21 cellular contexts compared by ENCODE assay signal in genomic region chr9:34512131-34513078, GRCh38. TPM values are rescaled to one million over a fixed set of nuclear protein-coding genes. Genes with fewer than 3 reads are reported as not detected.
A peak's percentile ranks its signal among the peaks of the same experiment; 100 is the strongest.
DNase-seq lines count a peak whose midpoint lies in the region; ATAC-seq and TF ChIP-seq lines count a peak whose summit lies in the region.
"Had no signal": no experiment of that assay in that cellular context is flagged by ENCODE, and none has a peak within 500 bp of the region (broad histone marks: within the 10 kb centered on the region; RNA-seq: fewer than 3 reads in every experiment).

No MANE protein-coding gene starts in this region.

- H3K4me1 Mint-ChIP-seq in activated CD4-positive, alpha-beta T cell treated with anti-CD3 and anti-CD28 coated beads for 36 hours = no peaks in the 10 kb centered on the region
- H3K4me1 Mint-ChIP-seq: activated naive CD8-positive, alpha-beta T cell treated with anti-CD3 and anti-CD28 coated beads, Interleukin-2, amount 50 U/mL, for 24 hours; central memory CD8-positive, alpha-beta T cell had no signal

- H3K9me3 ChIP-seq in HUES64 (ENCODE audit: insufficient read depth, low read depth, low read length) = no peaks in the 10 kb centered on the region

- H3K9ac ChIP-seq in HUES64 (ENCODE audit: low read depth, low read length) (0 out of 2 replicates have a peak overlapping the region, but pooled peaks have one; percentile 14), mesendoderm (ENCODE audit: low read length) (peak overlapping the region; percentile 30)

- CTCF ChIA-PET in activated CD4-positive, alpha-beta T cell treated with anti-CD3 and anti-CD28 coated beads for 36 hours (lab: Charles Lee) = interaction anchor here (0.7 to 3.2 kb wide), 2 partner anchors 11 to 15 kb away, joined by 3 to 14 read pairs; no protein-coding TSS in a partner anchor

- no peak overlapping the region for H2AK5ac ChIP-seq in mesendoderm (ENCODE audit: low read length)

- 46% methylated on average over 8 of the region's 9 CpGs for WGBS in HUES64
- no CpG with 5 or more reads among the region's 9 CpGs for WGBS in mesendoderm (ENCODE audit: extremely low coverage, insufficient coverage, low lambda C conversion rate)

- ATAC-seq in activated CD4-positive, alpha-beta T cell treated with anti-CD3 and anti-CD28 coated beads for 36 hours = no peak
- ATAC-seq in Right ventricle myocardium superior (ENCODE audit: poor library complexity) = no peak
- ATAC-seq: activated naive CD8-positive, alpha-beta T cell treated with anti-CD3 and anti-CD28 coated beads, Interleukin-2, amount 50 U/mL, for 24 hours; effector memory CD8-positive, alpha-beta T cell; natural killer cell treated with Interleukin-12 subunit alpha and Interleukin-12 subunit beta and Interleukin-15 and Interleukin-18, amount 100 ng/mL, for 72 hours had no signal

- H3K4me3 ChIP-seq in HUES64 (ENCODE audit: low read length) = no peak overlapping the region
- H3K4me3 ChIP-seq in mesendoderm (ENCODE audit: low read length) = no peak overlapping the region

- no peak overlapping the region for H2BK15ac ChIP-seq in mesendoderm (replicated peaks; ENCODE audit: low read depth)

- H4K5ac ChIP-seq in mesendoderm (ENCODE audit: low read length) = no peak overlapping the region

- H4K8ac ChIP-seq in mesendoderm (ENCODE audit: low read depth, low read length) = no peak overlapping the region

- POLR2A ChIA-PET in activated CD4-positive, alpha-beta T cell treated with anti-CD3 and anti-CD28 coated beads for 36 hours (lab: Charles Lee) = no interaction called here

- H3K9me3 Mint-ChIP-seq in activated CD4-positive, alpha-beta T cell treated with anti-CD3 and anti-CD28 coated beads for 36 hours (ENCODE audit: low read depth) = no peaks in the 10 kb centered on the region
- H3K9me3 Mint-ChIP-seq: activated naive CD8-positive, alpha-beta T cell treated with anti-CD3 and anti-CD28 coated beads, Interleukin-2, amount 50 U/mL, for 24 hours; central memory CD8-positive, alpha-beta T cell; effector memory CD8-positive, alpha-beta T cell; natural killer cell treated with Interleukin-12 subunit alpha and Interleukin-12 subunit beta and Interleukin-15 and Interleukin-18, amount 100 ng/mL, for 72 hours had no signal

- no peak overlapping the region for H3K4me2 ChIP-seq in mesendoderm (ENCODE audit: low read length)

- H3K36me3 ChIP-seq in HUES64 (ENCODE audit: insufficient read depth, low read length) = no peaks in the 10 kb centered on the region
- H3K36me3 ChIP-seq in mesendoderm (ENCODE audit: control insufficient read depth, insufficient read depth, low read length) = no peaks in the 10 kb centered on the region

- no peak overlapping the region for H3K23ac ChIP-seq in mesendoderm (ENCODE audit: low read length)

- no peak overlapping the region for H3K27ac Mint-ChIP-seq in activated CD4-positive, alpha-beta T cell treated with anti-CD3 and anti-CD28 coated beads for 36 hours
- H3K27ac Mint-ChIP-seq: activated naive CD8-positive, alpha-beta T cell treated with anti-CD3 and anti-CD28 coated beads, Interleukin-2, amount 50 U/mL, for 24 hours; effector memory CD8-positive, alpha-beta T cell; natural killer cell treated with Interleukin-12 subunit alpha and Interleukin-12 subunit beta and Interleukin-15 and Interleukin-18, amount 100 ng/mL, for 72 hours had no signal

- H3K56ac ChIP-seq in mesendoderm (ENCODE audit: low read length) = peak overlapping the region; percentile 60

- H3K36me3 Mint-ChIP-seq in activated CD4-positive, alpha-beta T cell treated with anti-CD3 and anti-CD28 coated beads for 36 hours (ENCODE audit: low read depth) = no peaks in the 10 kb centered on the region
- H3K36me3 Mint-ChIP-seq: natural killer cell treated with Interleukin-12 subunit alpha and Interleukin-12 subunit beta and Interleukin-15 and Interleukin-18, amount 100 ng/mL, for 72 hours had no signal

- H3K27me3 ChIP-seq in HUES64 (ENCODE audit: insufficient read depth, low read length) (no peaks in the 10 kb centered on the region; the same call in 1 of the 2 replicates), mesendoderm (ENCODE audit: insufficient read depth, low read length, poor library complexity) (no peaks in the 10 kb centered on the region)

- no peak overlapping the region for H3K18ac ChIP-seq in mesendoderm (ENCODE audit: low read length)

- no peak for DNase-seq in mesendoderm
- DNase-seq in activated CD4-positive, alpha-beta T cell treated with anti-CD3 and anti-CD28 coated beads for 36 hours = no peak
- no peak for DNase-seq in GM19238 (ENCODE audit: insufficient read length, low spot score)
- DNase-seq in activated CD4-positive, alpha-beta T cell treated with anti-CD3 and anti-CD28 coated beads, Interleukin-2, amount 50 U/mL, for 1 hour = no peak
- no peak for DNase-seq in Right ventricle myocardium superior
- DNase-seq: activated naive CD8-positive, alpha-beta T cell treated with anti-CD3 and anti-CD28 coated beads, Interleukin-2, amount 50 U/mL, for 24 hours; activated T-cell treated with anti-CD3 and anti-CD28 coated beads, Interleukin-2, amount 50 U/mL, for 48 hours; COR-L47; effector memory CD8-positive, alpha-beta T cell; HCEC 1CT; NCI-H187; NCI-H345; SHP77 treated with DMSO at 0.1 percent for 48 hours had no signal

- H2BK120ac ChIP-seq in mesendoderm (ENCODE audit: low read depth, low read length) = no peak overlapping the region

- H3K79me1 ChIP-seq in mesendoderm (ENCODE audit: low read length) = no peaks in the 10 kb centered on the region

- H3K79me2 ChIP-seq in mesendoderm (ENCODE audit: control insufficient read depth, insufficient read depth, low read length) = no peaks in the 10 kb centered on the region

- no peak overlapping the region for H2BK5ac ChIP-seq in mesendoderm (ENCODE audit: low read length)

- H3K4me1 ChIP-seq in HUES64 (ENCODE audit: insufficient read depth, low read length) = peaks cover 37% of the 10 kb centered on the region
- H3K4me1 ChIP-seq in mesendoderm (ENCODE audit: control insufficient read depth, low read depth, low read length) = peaks cover 20% of the 10 kb centered on the region

- no peak overlapping the region for H3K4me3 Mint-ChIP-seq in activated CD4-positive, alpha-beta T cell treated with anti-CD3 and anti-CD28 coated beads for 36 hours
- H3K4me3 Mint-ChIP-seq: activated naive CD8-positive, alpha-beta T cell treated with anti-CD3 and anti-CD28 coated beads, Interleukin-2, amount 50 U/mL, for 24 hours; central memory CD8-positive, alpha-beta T cell; effector memory CD8-positive, alpha-beta T cell; natural killer cell treated with Interleukin-12 subunit alpha and Interleukin-12 subunit beta and Interleukin-15 and Interleukin-18, amount 100 ng/mL, for 72 hours had no signal

- intact Hi-C loops in activated CD4-positive, alpha-beta T cell treated with anti-CD3 and anti-CD28 coated beads for 36 hours (cut with DNase I, micrococcal nuclease) = no loop called here
- intact Hi-C loops in Right ventricle myocardium superior (cut with DNase I) = no loop called here

- H3K27me3 Mint-ChIP-seq in activated CD4-positive, alpha-beta T cell treated with anti-CD3 and anti-CD28 coated beads for 36 hours = no peaks in the 10 kb centered on the region
- H3K27me3 Mint-ChIP-seq: activated naive CD8-positive, alpha-beta T cell treated with anti-CD3 and anti-CD28 coated beads, Interleukin-2, amount 50 U/mL, for 24 hours; central memory CD8-positive, alpha-beta T cell had no signal

- H3K27ac ChIP-seq in 22Rv1 (peak overlapping the region; percentile 84), HUES64 (ENCODE audit: low read depth, low read length) (peak overlapping the region; percentile 34; the same call in 1 of the 2 replicates), cingulate gyrus (ENCODE audit: low read depth, low read length) (peak overlapping the region; percentile 75), mesendoderm (ENCODE audit: low read depth, low read length) (no peak overlapping the region)

- TF ChIP-seq CTCF in 22Rv1 (IDR thresholded peaks at IDR 0.05) = no peak

- no peak overlapping the region for H3K4ac ChIP-seq in mesendoderm (ENCODE audit: low read depth, low read length)

RNA-seq across cellular contexts. Expression of gene ENHO, which starts 10.4 kb away (rescaled TPM):
- polyA plus RNA-seq in HUES64 (2013, experiment 1 of 2) = 17.5 TPM
- 19.8 TPM for polyA plus RNA-seq in HUES64 (2013, experiment 2 of 2)
- polyA plus RNA-seq in mesendoderm (2013, experiment 1 of 2) = 7.3 TPM
- 7.1 TPM for polyA plus RNA-seq in mesendoderm (2013, experiment 2 of 2)
- not detected for total RNA-seq in activated CD4-positive, alpha-beta T cell treated with anti-CD3 and anti-CD28 coated beads for 36 hours
- total RNA-seq in Right ventricle myocardium superior = 0.48 TPM
- total RNA-seq: natural killer cell treated with Interleukin-12 subunit alpha and Interleukin-12 subunit beta and Interleukin-15 and Interleukin-18, amount 100 ng/mL, for 72 hours had no signal

RNA-seq across cellular contexts. Expression of gene DNAI1, which starts 53.8 kb away (rescaled TPM):
- polyA plus RNA-seq in HUES64 (2013, experiment 1 of 2) = 0.30 TPM
- 0.63 TPM for polyA plus RNA-seq in HUES64 (2013, experiment 2 of 2)
- 0.07 TPM for polyA plus RNA-seq in mesendoderm (2013, experiment 1 of 2)
- polyA plus RNA-seq in mesendoderm (2013, experiment 2 of 2) = 0.08 TPM
- under 1 TPM in 1 of 2 experiments, not detected in 1; 0.34 TPM for total RNA-seq in activated CD4-positive, alpha-beta T cell treated with anti-CD3 and anti-CD28 coated beads for 36 hours
- total RNA-seq in Right ventricle myocardium superior = not detected
- total RNA-seq: HT-29; lower leg skin; M059J; natural killer cell treated with Interleukin-12 subunit alpha and Interleukin-12 subunit beta and Interleukin-15 and Interleukin-18, amount 100 ng/mL, for 72 hours had no signal

RNA-seq across cellular contexts. Expression of gene FAM219A, which starts 54.0 kb away (rescaled TPM):
- 6.7 TPM for polyA plus RNA-seq in HUES64 (2013, experiment 1 of 2)
- 8.2 TPM for polyA plus RNA-seq in HUES64 (2013, experiment 2 of 2)
- polyA plus RNA-seq in mesendoderm (2013, experiment 1 of 2) = 7.3 TPM
- polyA plus RNA-seq in mesendoderm (2013, experiment 2 of 2) = 7.0 TPM
- 10 to 100 TPM in 1 of 2 experiments, 1 to 10 TPM in 1; 9.7 to 12.9 TPM for total RNA-seq in activated CD4-positive, alpha-beta T cell treated with anti-CD3 and anti-CD28 coated beads for 36 hours
- total RNA-seq in Right ventricle myocardium superior = 20.6 TPM
